Comparison of ENCODE assay signal across 20 cellular contexts in the genomic region with DNA sequence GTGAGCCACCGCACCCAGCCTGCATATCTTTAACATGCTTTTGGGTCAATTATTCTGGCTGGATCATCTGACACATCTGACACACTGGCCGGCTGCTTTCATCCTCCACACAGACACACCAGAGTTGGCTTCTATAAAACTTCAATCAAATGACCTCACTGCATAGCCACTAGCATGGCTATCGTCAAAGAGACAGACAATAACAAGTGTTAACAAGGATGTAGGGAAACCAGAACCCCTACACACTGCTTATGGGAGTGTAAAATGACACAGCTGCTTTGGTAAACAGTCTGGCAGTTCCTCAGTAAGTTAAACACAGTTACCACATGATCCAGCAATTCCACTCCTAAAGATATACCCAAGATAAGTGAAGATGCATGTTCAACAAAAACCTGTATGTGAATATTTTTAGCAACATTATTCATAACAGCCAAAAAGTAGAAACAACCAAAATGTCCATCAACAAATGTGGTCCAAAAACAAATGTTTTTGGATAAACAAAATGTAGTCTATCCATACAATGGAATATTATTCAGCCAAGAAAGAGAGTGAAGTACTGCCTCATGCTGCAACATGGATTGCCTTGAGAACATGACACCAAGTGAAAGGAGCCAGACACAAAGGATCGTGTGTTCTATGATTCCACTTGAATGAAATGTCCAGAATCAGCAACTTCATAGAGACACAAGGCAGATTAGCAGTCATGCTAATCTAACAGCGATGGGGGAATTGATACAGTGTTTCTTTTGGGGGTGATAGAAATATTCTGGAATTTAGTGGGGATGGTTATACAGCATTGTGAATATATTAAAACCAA. TPM values are rescaled to one million over a fixed set of nuclear protein-coding genes. Genes with fewer than 3 reads are reported as not detected.
DNase-seq lines count a peak whose midpoint lies in the region; ATAC-seq and TF ChIP-seq lines count a peak whose summit lies in the region.
"Had no signal": no experiment of that assay in that cellular context is flagged by ENCODE, and none has a peak within 500 bp of the region (broad histone marks: within the 10 kb centered on the region; RNA-seq: fewer than 3 reads in every experiment).

No MANE protein-coding gene starts in this region.

- peaks cover 17% of the 10 kb centered on the region for H3K36me3 ChIP-seq in SJCRH30
- peaks cover 0 to 30% of the 10 kb centered on the region in 2 donors for H3K36me3 ChIP-seq in psoas muscle (ENCODE audit: insufficient read depth in 1 of 2, low read depth in 1 of 2)
- H3K36me3 ChIP-seq: MG63, neutrophil had no signal

- H3K4me1 ChIP-seq in SJCRH30 (peaks cover 6% of the 10 kb centered on the region; the same call in 1 of the 2 replicates), psoas muscle (peaks cover 18% of the 10 kb centered on the region)
- H3K4me1 ChIP-seq: body of pancreas had no signal

- H3K9me3 ChIP-seq in SJCRH30 (replicated peaks) (no peaks in the 10 kb centered on the region), psoas muscle (no peaks in the 10 kb centered on the region)
- H3K9me3 ChIP-seq: body of pancreas, MG63, neutrophil, tibial nerve had no signal

- H3K27ac ChIP-seq in SJCRH30 (peak overlapping the region; percentile 37), psoas muscle (peak overlapping the region; percentile 80)
- H3K27ac ChIP-seq: body of pancreas, neutrophil, tibial nerve, VCaP had no signal

- H3K27me3 ChIP-seq in SJCRH30 (no peaks in the 10 kb centered on the region), psoas muscle (ENCODE audit: insufficient read depth in 3 of 3, low read length in 2 of 3) (no peaks in the 10 kb centered on the region)
- H3K27me3 ChIP-seq: body of pancreas, MG63, neutrophil, tibial nerve had no signal

- ATAC-seq in psoas muscle (peak in 1 of 4 donors; percentile 25), HG02763 (IDR thresholded peaks at IDR 0.05; ENCODE audit: unreplicated experiment) (no peak), GM19351 (IDR thresholded peaks at IDR 0.05; ENCODE audit: unreplicated experiment) (no peak), HG03045 (IDR thresholded peaks at IDR 0.05; ENCODE audit: unreplicated experiment) (no peak)
- ATAC-seq: body of pancreas, right cardiac atrium had no signal

- peak; percentile 11 for DNase-seq in EH (ENCODE audit: low read depth)
- DNase-seq in SJCRH30: peak; percentile 24 to 53
- peak; percentile 69 for DNase-seq in foreskin melanocyte
- DNase-seq in psoas muscle: no peak
- DNase-seq: activated CD4-positive, alpha-beta memory T cell treated with anti-CD3 and anti-CD28 coated beads, Interleukin-2, amount 10 ng/mL, durations not matched to agents 7 days and 5 days; body of pancreas; hippocampal formation; kidney; MG63; OCI-M1; SIG-M5; stimulated activated naive CD4-positive, alpha-beta T cell; T-helper 2 cell had no signal

- intact Hi-C loops in psoas muscle (cut with DNase I): no loop called here

- 43 to 63% (median 43%) methylated on average over 5 of the region's 5 CpGs for WGBS in psoas muscle, 3 donors

- no peak for TF ChIP-seq CTCF in psoas muscle (IDR thresholded peaks at IDR 0.05)

- H3K4me3 ChIP-seq in SJCRH30 (no peak overlapping the region), psoas muscle (no peak overlapping the region)
- H3K4me3 ChIP-seq: body of pancreas, MG63, tibial nerve had no signal

RNA-seq across cellular contexts. Expression of gene KDM2B, which starts 10.1 kb away (rescaled TPM):
- 44.0 and 48.4 TPM in 2 replicates for total RNA-seq in SJCRH30 (2014; rRNA removed; shearing (Covaris generic))
- 10 to 100 TPM in 3 of 4 donors, 1 to 10 TPM in 1; 7.5 to 11.5 (median 10.5) TPM for total RNA-seq in psoas muscle
- 1 to 10 TPM; 6.3 to 9.9 (median 6.7) TPM for polyA plus RNA-seq in psoas muscle

RNA-seq across cellular contexts. Expression of gene ORAI1, which starts 55.7 kb away (rescaled TPM):
- total RNA-seq in SJCRH30 (2014; rRNA removed; shearing (Covaris generic)): 11.5 and 12.2 TPM in 2 replicates
- total RNA-seq in psoas muscle: 10 to 100 TPM; 17.9 to 34.2 (median 30.2) TPM
- 10 to 100 TPM; 23.2 to 75.5 (median 26.0) TPM for polyA plus RNA-seq in psoas muscle

Comparison
In these comparisons a context has a peak if more than half of its experiments do, and no peak if none do; other contexts are left out.
1. DNase-seq: peak in EH (single experiment), SJCRH30 (2 of 2) and foreskin melanocyte (single experiment); none in psoas muscle (0 of 2).